ENCODE assay signal across 8 cellular contexts in the genomic region with DNA sequence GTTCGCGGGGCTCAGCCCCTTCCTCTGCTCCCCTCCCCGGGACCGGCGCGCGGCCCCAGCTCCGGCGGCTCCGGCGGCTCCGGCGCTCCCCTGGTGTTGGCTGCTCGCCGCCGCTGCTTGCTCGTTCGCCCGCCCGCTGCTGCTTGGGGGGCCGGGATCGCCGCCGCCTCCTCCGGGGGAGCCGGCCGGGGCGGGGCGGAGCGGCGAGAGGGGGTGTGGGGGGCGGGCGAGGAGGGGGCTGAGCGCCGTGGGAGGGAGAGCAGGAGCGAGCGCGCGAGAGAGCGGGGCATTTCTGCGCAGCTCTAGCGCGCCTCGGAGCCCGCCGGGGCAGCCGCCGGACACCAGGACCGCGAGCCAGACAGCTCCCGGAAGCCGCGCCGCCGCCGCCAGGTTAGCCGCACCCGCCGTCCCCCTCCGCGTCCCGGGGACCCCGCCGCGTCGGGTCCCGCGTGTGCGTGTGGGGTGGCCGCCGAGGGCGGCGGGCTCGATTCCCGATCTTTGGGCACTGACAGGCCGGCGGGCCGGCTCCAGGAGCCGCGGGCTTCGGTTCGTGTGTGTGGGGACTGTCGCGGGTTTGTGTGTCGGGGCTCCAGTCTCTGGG.
DNase-seq lines count a peak whose midpoint lies in the region; ATAC-seq and FAIRE-seq lines count a peak whose summit lies in the region.

No MANE protein-coding gene starts in this region.

- FAIRE-seq in small intestine (lab: Jason Lieb, UNC), result no peak

- 1 to 2% (median 1%) methylated on average over 40 to 85 of the region's 85 CpGs for WGBS in small intestine, 3 donors

- H3K4me3 ChIP-seq in MG63 (peak overlapping the region; percentile 59), iPS-15b (ENCODE audit: low read depth, low read length) (peak overlapping the region; percentile 59), small intestine (ENCODE audit: low read depth in 1 of 2, low read length in 2 of 2) (peak overlapping the region; percentile 17 to 67)

- H3K27me3 ChIP-seq in MG63 (peaks cover 4% of the 10 kb centered on the region; the same call in 1 of the 2 replicates), iPS-15b (ENCODE audit: control insufficient read depth, insufficient read depth, low read length) (peaks cover 45% of the 10 kb centered on the region), small intestine (ENCODE audit: control insufficient read depth in 2 of 2, insufficient read depth in 2 of 2, low read length in 2 of 2) (no peaks in the 10 kb centered on the region)

- H3K4me1 ChIP-seq in iPS-15b (ENCODE audit: control insufficient read depth, insufficient read depth, low read length) (peaks cover 24% of the 10 kb centered on the region), small intestine (ENCODE audit: control insufficient read depth in 2 of 2, insufficient read depth in 1 of 2, low read depth in 1 of 2, low read length in 1 of 2) (peaks cover 0 to 4% of the 10 kb centered on the region in 2 donors)

- DNase-seq in D341Med (ENCODE audit: low spot score) (peak; percentile 81), MG63 (peak; percentile 58), small intestine (no peak), H4 (ENCODE audit: low spot score) (no peak)
- no peak for DNase-seq in central memory CD4-positive, alpha-beta T cell

- H3K9ac ChIP-seq in iPS-15b (ENCODE audit: low read depth, low read length), result no peak overlapping the region

- no peaks in the 10 kb centered on the region for H3K36me3 ChIP-seq in MG63
- no peaks in the 10 kb centered on the region for H3K36me3 ChIP-seq in iPS-15b (ENCODE audit: control insufficient read depth, insufficient read depth, low read length)
- no peaks in the 10 kb centered on the region for H3K36me3 ChIP-seq in small intestine (ENCODE audit: control insufficient read depth in 2 of 2, insufficient read depth in 2 of 2, low read length in 2 of 2)

- H3K9me3 ChIP-seq in MG63, result no peaks in the 10 kb centered on the region
- H3K9me3 ChIP-seq in iPS-15b (ENCODE audit: control insufficient read depth, insufficient read depth, low read length), result no peaks in the 10 kb centered on the region
- no peaks in the 10 kb centered on the region for H3K9me3 ChIP-seq in small intestine (ENCODE audit: control insufficient read depth, low read depth)

- ATAC-seq in HG03439 (IDR thresholded peaks at IDR 0.05; ENCODE audit: unreplicated experiment), result no peak

- H3K27ac ChIP-seq in angular gyrus (ENCODE audit: low read depth, low read length) (peak overlapping the region; percentile 70), small intestine (ENCODE audit: low read depth in 1 of 2, low read length in 1 of 2) (peak overlapping the region; percentile 63 to 79)

Comparison
In these comparisons a context has a peak if more than half of its experiments do, and no peak if none do; other contexts are left out.
1. DNase-seq: peak in D341Med (single experiment) and MG63 (single experiment); none in small intestine (single experiment), central memory CD4-positive, alpha-beta T cell (single experiment) and H4 (single experiment).
2. Peak in every context shown above with its lines, with median percentiles within 50 percentile points of each other: H3K4me3 ChIP-seq.